In genomic region chr6:32972353-32973143, GRCh38 we compare ENCODE assay signal across 8 cellular contexts. TPM values are rescaled to one million over a fixed set of nuclear protein-coding genes. Genes with fewer than 3 reads are reported as not detected.
DNase-seq lines count a peak whose midpoint lies in the region; ATAC-seq, FAIRE-seq and TF ChIP-seq lines count a peak whose summit lies in the region.

No MANE protein-coding gene starts in this region.

- H3K9me1 ChIP-seq in K562 (ENCODE audit: control insufficient read depth, insufficient read depth, low read length) = peaks cover 22% of the 10 kb centered on the region

- TF ChIP-seq CTCF in AG04449 (IDR thresholded peaks at IDR 0.05; ENCODE audit: insufficient read depth, low read length, missing control alignments) = no peak
- TF ChIP-seq CTCF in K562 (IDR thresholded peaks at IDR 0.05 in 2 of 3, conservative IDR thresholded peaks at IDR 0.05 in 1 of 3; ENCODE audit: insufficient read depth in 2 of 3, low read depth in 1 of 3, low read length in 3 of 3) = no peak; a peak in 1 of 6 replicates
- TF ChIP-seq CTCF in kidney epithelial cell (IDR thresholded peaks at IDR 0.05; ENCODE audit: insufficient read depth, low read length, poor library complexity, severe bottlenecking) = no peak

- no peak for DNase-seq in AG04449 (ENCODE audit: low read depth, low spot score)
- peak in 1 of 2 experiments; percentile 33 for DNase-seq in SJCRH30
- DNase-seq in K562 (ENCODE audit: extremely low read depth in 1 of 4, low spot score in 3 of 4) = peak in 3 of 4 experiments; percentile 50 to 84 (median 76)
- DNase-seq in kidney epithelial cell (ENCODE audit: low read depth) = no peak
- DNase-seq in stimulated activated CD4-positive, alpha-beta T cell treated with anti-CD3 and anti-CD28 coated beads, Interleukin-4, amount 100 ng/mL, for 24 hours = peak; percentile 54
- no peak for DNase-seq in RKO (ENCODE audit: low spot score)
- DNase-seq in GM19240 (ENCODE audit: insufficient read length, low spot score) = no peak

- H4K20me1 ChIP-seq in K562 (replicated peaks; ENCODE audit: control insufficient read depth, insufficient read depth, low read length) = peaks cover 55% of the 10 kb centered on the region

- H2AFZ ChIP-seq in K562 (ENCODE audit: low read depth, low read length) = no peak overlapping the region

- H3K9me3 ChIP-seq in SJCRH30 (replicated peaks) = no peaks in the 10 kb centered on the region
- H3K9me3 ChIP-seq in K562 (replicated peaks; ENCODE audit: control insufficient read depth, insufficient read depth, low read depth, low read length) = no peaks in the 10 kb centered on the region

- ATAC-seq in GM21717 (IDR thresholded peaks at IDR 0.05; ENCODE audit: unreplicated experiment) (peak; percentile 0), K562 (peak; percentile 8)

- no peak for TF ChIP-seq RAD21 in K562 (CRISPR knock-in tag; conservative IDR thresholded peaks at IDR 0.05 in 1 of 2, IDR thresholded peaks at IDR 0.05 in 1 of 2)

- peak overlapping the region; percentile 92 for H3K4me2 ChIP-seq in K562 (ENCODE audit: insufficient read depth, low read length)

- no peak for TF ChIP-seq POLR2A in K562 (conservative IDR thresholded peaks at IDR 0.05)

- peak overlapping the region; percentile 50 for H3K27ac ChIP-seq in SJCRH30
- H3K27ac ChIP-seq in K562 (ENCODE audit: extremely low read depth, low read depth, low read length) = peak overlapping the region; percentile 63

- H3K36me3 ChIP-seq in SJCRH30 (peaks cover 66% of the 10 kb centered on the region), K562 (ENCODE audit: control insufficient read depth, insufficient read depth, low read length) (peaks cover 60% of the 10 kb centered on the region), kidney epithelial cell (ENCODE audit: control insufficient read depth, insufficient read depth, low read length) (peaks cover 11% of the 10 kb centered on the region)

- BruUV-seq in K562 (replicated peaks; lab: Mats Ljungman, UMichigan) = TSS peak; percentile 31

- CTCF ChIA-PET in AG04449 (lab: Yijun Ruan, JAX) (interaction anchor here (1.1 to 13.0 kb wide), 11 partner anchors 12 to 276 kb away, joined by 3 to 182 read pairs (median 7); partner anchors contain the start of genes HLA-DMA and TAP2), K562 (lab: Yijun Ruan, JAX; ENCODE audit: low intra/inter-chr PET ratio) (interaction anchor here (1.2 kb wide), 1 partner anchor 9 kb away, joined by 4 read pairs; no protein-coding TSS in a partner anchor)

- no peak for FAIRE-seq in K562 (lab: Jason Lieb, UNC)

- H3K27me3 ChIP-seq in SJCRH30 = no peaks in the 10 kb centered on the region
- no peaks in the 10 kb centered on the region for H3K27me3 ChIP-seq in K562 (ENCODE audit: control insufficient read depth in 2 of 2, insufficient read depth in 2 of 2, low read length in 2 of 2)
- no peaks in the 10 kb centered on the region for H3K27me3 ChIP-seq in kidney epithelial cell (ENCODE audit: control insufficient read depth, insufficient read depth, low read length)

- in situ Hi-C loops in K562 (cut with MboI) = loop anchor here (25.0 kb wide), 1 partner anchor 1435 kb away; the partner anchor contains the start of genes ATP6V1G2, DDX39B, MCCD1 and NFKBIL1

- peaks cover 92% of the 10 kb centered on the region for H3K79me2 ChIP-seq in K562 (ENCODE audit: control insufficient read depth, insufficient read depth, low read length)

- POLR2A ChIA-PET in AG04449 (lab: Yijun Ruan, JAX) (interaction anchor here (0.7 to 6.3 kb wide), 37 partner anchors 7 to 843 kb away, joined by 3 to 104 read pairs (median 7); partner anchors contain the start of genes AGPAT1, B3GALT4, COL11A2 and FKBPL), K562 (lab: Yijun Ruan, JAX) (interaction anchor here (0.6 to 13.4 kb wide), 101 partner anchors 9 to 1896 kb away, joined by 3 to 384 read pairs (median 4); partner anchors contain the start of genes B3GALT4, C6orf47, FKBPL and HLA-DMA)

- WGBS in K562 (ENCODE audit: insufficient coverage, low coverage, missing lambda C conversion rate) = under 1% methylated on average over 67 of the region's 70 CpGs

- H3K4me1 ChIP-seq in SJCRH30 (no peaks in the 10 kb centered on the region), K562 (replicated peaks in 1 of 2; ENCODE audit: control insufficient read depth in 2 of 2, insufficient read depth in 2 of 2, low read length in 2 of 2) (peaks cover 14 to 20% of the 10 kb centered on the region in 2 experiments; a peak in 4 of 5 replicates)

- peak overlapping the region; percentile 75 to 98 for H3K9ac ChIP-seq in K562 (ENCODE audit: insufficient read depth in 1 of 2, low read depth in 2 of 2, low read length in 2 of 2)

- no peak for TF ChIP-seq EP300 in K562 (IDR thresholded peaks at IDR 0.05; ENCODE audit: low read length)

- intact Hi-C loops in K562 (cut with micrococcal nuclease) = loop anchor here (5.0 kb wide), 1 partner anchor 775 kb away; no protein-coding TSS in a partner anchor

- H3K4me3 ChIP-seq in AG04449 (ENCODE audit: low read depth, low read length) (peak overlapping the region; percentile 92), SJCRH30 (peak overlapping the region; percentile 75), K562 (peak overlapping the region; percentile 70), kidney epithelial cell (ENCODE audit: low read depth, low read length) (peak overlapping the region; percentile 90)

RNA-seq across cellular contexts. Expression of gene BRD2, which starts 4.2 kb away (rescaled TPM):
- 178 and 199 TPM in 2 replicates for total RNA-seq in SJCRH30 (2014; rRNA removed; shearing (Covaris generic))
- total RNA-seq in K562 (2011; cell fraction: chromatin; rRNA removed; ENCODE audit: low replicate concordance) = 729 and 883 TPM in 2 replicates
- total RNA-seq in K562 (2011; cell fraction: nucleolus; rRNA removed) = 319 and 374 TPM in 2 replicates
- 421 and 486 TPM in 2 replicates for total RNA-seq in K562 (2011; cell fraction: nucleoplasm; rRNA removed)
- 133 and 136 TPM in 2 replicates for total RNA-seq in K562 (2014; rRNA removed)
- total RNA-seq in K562 (2014; rRNA removed; fragmentation: Illumina TruSeq; extraction: Trizol) = 135 and 136 TPM in 2 replicates
- total RNA-seq in K562 (2015; rRNA removed; fragmentation: Illumina TruSeq; extraction: Trizol) = 185 and 186 TPM in 2 replicates
- total RNA-seq in K562 (2021) = 173 and 181 TPM in 2 replicates
- 189 and 242 TPM in 2 replicates for polyA plus RNA-seq in K562 (2011; rRNA removed)
- polyA plus RNA-seq in K562 (2011; cell fraction: cytosol; rRNA removed) = 99.8 and 136 TPM in 2 replicates
- 407 and 463 TPM in 2 replicates for polyA plus RNA-seq in K562 (2011; cell fraction: nucleus; rRNA removed)
- polyA plus RNA-seq in K562 (2012) = 164 and 174 TPM in 2 replicates
- polyA plus RNA-seq in K562 (2014; fragmentation: Illumina TruSeq; extraction: Trizol) = 211 and 252 TPM in 2 replicates
- polyA plus RNA-seq in K562 (2014; fragmentation: Nextera tagmentation; extraction: Ambion mirVana) = 100 to 1,000 TPM in 1 of 2 experiments, 10 to 100 TPM in 1; 19.0 to 113 TPM
- 192 and 194 TPM in 2 replicates for polyA plus RNA-seq in K562 (2014; rRNA removed)
- 117 and 145 TPM in 2 replicates for polyA minus RNA-seq in K562 (2011; rRNA and poly(A)+ RNA removed)
- 73.6 and 84.6 TPM in 2 replicates for polyA minus RNA-seq in K562 (2011; cell fraction: cytosol; rRNA and poly(A)+ RNA removed)
- 153 and 260 TPM in 2 replicates for polyA minus RNA-seq in K562 (2011; cell fraction: nucleus; rRNA and poly(A)+ RNA removed)
- total RNA-seq in kidney epithelial cell = 191 and 206 TPM in 2 replicates

RNA-seq across cellular contexts. Expression of gene HLA-DMA, which starts 19.7 kb away (rescaled TPM):
- total RNA-seq in SJCRH30 (2014; rRNA removed; shearing (Covaris generic)) = 0.14 and 0.51 TPM in 2 replicates
- 0.55 and 0.81 TPM in 2 replicates for total RNA-seq in K562 (2011; cell fraction: chromatin; rRNA removed; ENCODE audit: low replicate concordance)
- total RNA-seq in K562 (2011; cell fraction: nucleolus; rRNA removed) = 0.83 and 0.92 TPM in 2 replicates
- total RNA-seq in K562 (2011; cell fraction: nucleoplasm; rRNA removed) = 2.4 and 2.9 TPM in 2 replicates
- total RNA-seq in K562 (2014; rRNA removed) (0.23 and 0.33 TPM in 2 replicates), K562 (2014; rRNA removed; fragmentation: Illumina TruSeq; extraction: Trizol) (0.29 and 0.51 TPM in 2 replicates), K562 (2015; rRNA removed; fragmentation: Illumina TruSeq; extraction: Trizol) (0.58 and 0.60 TPM in 2 replicates), K562 (2021) (0.47 and 0.75 TPM in 2 replicates), kidney epithelial cell (1.6 and 4.7 TPM in 2 replicates)
- polyA plus RNA-seq in K562 (2011; rRNA removed) (0.13 and 0.28 TPM in 2 replicates), K562 (2014; fragmentation: Illumina TruSeq; extraction: Trizol) (0.50 and 0.83 TPM in 2 replicates), K562 (2014; fragmentation: Nextera tagmentation; extraction: Ambion mirVana) (under 1 TPM; 0.18 to 0.78 TPM), K562 (2014; rRNA removed) (0.48 and 1.7 TPM in 2 replicates)
- polyA plus RNA-seq in K562 (2011; cell fraction: cytosol; rRNA removed) = 0.56 and 0.73 TPM in 2 replicates
- polyA plus RNA-seq in K562 (2011; cell fraction: nucleus; rRNA removed) = 2.3 TPM in 2 replicates
- 0.76 and 1.1 TPM in 2 replicates for polyA plus RNA-seq in K562 (2012)
- 0.25 and 0.39 TPM in 2 replicates for polyA minus RNA-seq in K562 (2011; rRNA and poly(A)+ RNA removed)
- polyA minus RNA-seq in K562 (2011; cell fraction: cytosol; rRNA and poly(A)+ RNA removed) = not detected in 2 replicates
- polyA minus RNA-seq in K562 (2011; cell fraction: nucleus; rRNA and poly(A)+ RNA removed) = 1.8 and 2.3 TPM in 2 replicates

RNA-seq across cellular contexts. Expression of gene HLA-DMB, which starts 31.7 kb away (rescaled TPM):
- total RNA-seq in SJCRH30 (2014; rRNA removed; shearing (Covaris generic)) = not detected in 2 replicates
- total RNA-seq in K562 (2011; cell fraction: chromatin; rRNA removed; ENCODE audit: low replicate concordance) = not detected in 2 replicates
- not detected in 2 replicates for total RNA-seq in K562 (2011; cell fraction: nucleolus; rRNA removed)
- total RNA-seq in K562 (2011; cell fraction: nucleoplasm; rRNA removed) = not detected in 2 replicates
- total RNA-seq in K562 (2014; rRNA removed) (not detected in 2 replicates), K562 (2014; rRNA removed; fragmentation: Illumina TruSeq; extraction: Trizol) (not detected in 2 replicates), K562 (2015; rRNA removed; fragmentation: Illumina TruSeq; extraction: Trizol) (not detected in 2 replicates), K562 (2021) (0.18 and 0.38 TPM in 2 replicates), kidney epithelial cell (1.0 and 2.3 TPM in 2 replicates)
- polyA plus RNA-seq in K562 (2011; rRNA removed) (not detected in 2 replicates), K562 (2014; fragmentation: Illumina TruSeq; extraction: Trizol) (not detected in 2 replicates), K562 (2014; fragmentation: Nextera tagmentation; extraction: Ambion mirVana) (not detected), K562 (2014; rRNA removed) (0.03 TPM in 1 of 2 replicates, not detected in the other)
- polyA plus RNA-seq in K562 (2011; cell fraction: cytosol; rRNA removed) = not detected in 2 replicates
- not detected in 2 replicates for polyA plus RNA-seq in K562 (2011; cell fraction: nucleus; rRNA removed)
- not detected in 2 replicates for polyA plus RNA-seq in K562 (2012)
- not detected in 2 replicates for polyA minus RNA-seq in K562 (2011; rRNA and poly(A)+ RNA removed)
- polyA minus RNA-seq in K562 (2011; cell fraction: cytosol; rRNA and poly(A)+ RNA removed) = not detected in 2 replicates
- not detected in 2 replicates for polyA minus RNA-seq in K562 (2011; cell fraction: nucleus; rRNA and poly(A)+ RNA removed)

RNA-seq across cellular contexts. Expression of gene HLA-DOA, which starts 36.8 kb away (rescaled TPM):
- total RNA-seq in SJCRH30 (2014; rRNA removed; shearing (Covaris generic)) = 0.16 TPM in 1 of 2 replicates, not detected in the other
- not detected in 2 replicates for total RNA-seq in K562 (2011; cell fraction: chromatin; rRNA removed; ENCODE audit: low replicate concordance)
- total RNA-seq in K562 (2011; cell fraction: nucleolus; rRNA removed) = not detected in 2 replicates
- not detected in 2 replicates for total RNA-seq in K562 (2011; cell fraction: nucleoplasm; rRNA removed)
- not detected in 2 replicates for total RNA-seq in K562 (2014; rRNA removed)
- not detected in 2 replicates for total RNA-seq in K562 (2014; rRNA removed; fragmentation: Illumina TruSeq; extraction: Trizol)
- not detected in 2 replicates for total RNA-seq in K562 (2015; rRNA removed; fragmentation: Illumina TruSeq; extraction: Trizol)
- total RNA-seq in K562 (2021) = 0.07 TPM in 1 of 2 replicates, not detected in the other
- polyA plus RNA-seq in K562 (2011; rRNA removed) = not detected in 2 replicates
- polyA plus RNA-seq in K562 (2011; cell fraction: cytosol; rRNA removed) = not detected in 2 replicates
- polyA plus RNA-seq in K562 (2011; cell fraction: nucleus; rRNA removed) = not detected in 2 replicates
- polyA plus RNA-seq in K562 (2012) = not detected in 2 replicates
- polyA plus RNA-seq in K562 (2014; fragmentation: Illumina TruSeq; extraction: Trizol) = not detected in 2 replicates
- polyA plus RNA-seq in K562 (2014; fragmentation: Nextera tagmentation; extraction: Ambion mirVana) = not detected
- polyA plus RNA-seq in K562 (2014; rRNA removed) = not detected in 2 replicates
- polyA minus RNA-seq in K562 (2011; rRNA and poly(A)+ RNA removed) = not detected in 2 replicates
- polyA minus RNA-seq in K562 (2011; cell fraction: cytosol; rRNA and poly(A)+ RNA removed) = not detected in 2 replicates
- not detected in 2 replicates for polyA minus RNA-seq in K562 (2011; cell fraction: nucleus; rRNA and poly(A)+ RNA removed)
- total RNA-seq in kidney epithelial cell = 0.71 and 1.6 TPM in 2 replicates

Comparison
In these comparisons a context has a peak if more than half of its experiments do, and no peak if none do; other contexts are left out.
1. DNase-seq: peak in K562 (3 of 4) and stimulated activated CD4-positive, alpha-beta T cell treated with anti-CD3 and anti-CD28 coated beads, Interleukin-4, amount 100 ng/mL, for 24 hours (single experiment); none in AG04449 (single experiment), kidney epithelial cell (single experiment), RKO (single experiment) and GM19240 (single experiment).
2. Peak in every context shown above with its lines, with median percentiles within 50 percentile points of each other: H3K4me3 ChIP-seq.